In genomic region chr4:121814756-121815155, GRCh38 we compare ENCODE assay signal across 1 cellular context.
A peak's percentile ranks its signal among the peaks of the same experiment; 100 is the strongest.
TF ChIP-seq lines count a peak whose summit lies in the region.

No MANE protein-coding gene starts in this region.

TF ChIP-seq in HepG2, 621 proteins besides CTCF, POLR2A, EP300 and RAD21:
- TF ChIP-seq RBFOX2 (IDR thresholded peaks at IDR 0.05; ENCODE audit: low read depth, low read length) = 0 out of 2 replicates have a peak, but pooled peaks have one; percentile 7
- no peak for TF ChIP-seq TMF1 (CRISPR knock-in tag; IDR thresholded peaks at IDR 0.05; ENCODE audit: low read depth)
